In the genomic region with DNA sequence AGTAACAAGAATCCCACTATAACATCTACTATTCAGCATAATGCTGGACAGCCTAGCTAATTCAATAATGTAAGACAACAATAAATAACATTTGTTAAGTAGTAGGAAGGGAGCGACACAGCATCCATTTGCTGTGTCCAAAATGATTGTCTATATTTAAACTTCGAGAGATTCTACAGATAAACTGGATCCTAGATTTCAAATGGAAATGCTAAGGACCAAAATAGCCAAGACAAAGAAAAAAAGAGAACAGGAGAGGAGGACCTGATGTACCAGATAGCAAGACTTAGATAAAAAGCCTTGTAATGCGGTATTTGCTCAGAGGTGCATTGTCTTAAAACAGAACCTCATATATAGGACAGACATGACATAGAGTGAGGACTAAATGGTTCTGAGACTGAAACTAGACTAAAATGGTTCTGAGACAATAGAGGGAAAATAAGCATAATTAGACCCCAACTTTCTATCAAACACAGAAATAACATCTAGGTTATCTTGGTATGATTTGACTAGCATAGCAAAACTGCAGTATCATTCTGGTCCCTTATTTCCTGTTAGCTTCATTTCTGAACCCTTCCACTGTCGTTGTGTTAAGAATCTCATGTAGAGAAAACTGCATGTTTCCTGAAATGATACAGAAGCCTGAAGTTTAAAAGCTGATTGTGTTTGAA, we compare ENCODE assay signal across 12 cellular contexts. TPM values are rescaled to one million over a fixed set of nuclear protein-coding genes. Genes with fewer than 3 reads are reported as not detected.
A peak's percentile ranks its signal among the peaks of the same experiment; 100 is the strongest.
DNase-seq lines count a peak whose midpoint lies in the region; ATAC-seq, FAIRE-seq and TF ChIP-seq lines count a peak whose summit lies in the region.
"Had no signal": no experiment of that assay in that cellular context is flagged by ENCODE, and none has a peak within 500 bp of the region (broad histone marks: within the 10 kb centered on the region; RNA-seq: fewer than 3 reads in every experiment).

No MANE protein-coding gene starts in this region.

- H3K9me1 ChIP-seq in K562 (ENCODE audit: control insufficient read depth, insufficient read depth, low read length), result no peaks in the 10 kb centered on the region

- BruUV-seq in K562 (replicated peaks; lab: Mats Ljungman, UMichigan), result no TSS peak
- no TSS peak for BruUV-seq in HepG2 (replicated peaks; lab: Mats Ljungman, UMichigan)

- H3K9me3 ChIP-seq in K562 (replicated peaks; ENCODE audit: control insufficient read depth, insufficient read depth, low read depth, low read length) (no peaks in the 10 kb centered on the region), testis (no peaks in the 10 kb centered on the region), HepG2 (ENCODE audit: low read length) (no peaks in the 10 kb centered on the region)
- H3K9me3 ChIP-seq: mucosa of descending colon had no signal

- no peak overlapping the region for H3K4me2 ChIP-seq in K562 (ENCODE audit: insufficient read depth, low read length)
- no peak overlapping the region for H3K4me2 ChIP-seq in HepG2 (ENCODE audit: low read depth, low read length)

- no peak overlapping the region for H3K9ac ChIP-seq in K562 (ENCODE audit: insufficient read depth in 1 of 2, low read depth in 2 of 2, low read length in 2 of 2)
- no peak overlapping the region for H3K9ac ChIP-seq in HepG2 (ENCODE audit: insufficient read depth, low read depth, low read length)

- 27% methylated on average over 4 of the region's 4 CpGs for WGBS in K562 (ENCODE audit: insufficient coverage, low coverage, missing lambda C conversion rate)
- 62 to 69% methylated on average over 4 of the region's 4 CpGs for WGBS in testis, 2 donors
- 58% methylated on average over 4 of the region's 4 CpGs for WGBS in HepG2 (ENCODE audit: low lambda C conversion rate)

- no peaks in the 10 kb centered on the region; a peak in 1 of 5 replicates for H3K27me3 ChIP-seq in K562 (ENCODE audit: control insufficient read depth in 2 of 2, insufficient read depth in 2 of 2, low read length in 2 of 2)
- no peaks in the 10 kb centered on the region for H3K27me3 ChIP-seq in testis
- H3K27me3 ChIP-seq in HepG2 (ENCODE audit: control insufficient read depth in 1 of 2, insufficient read depth in 2 of 2, low read length in 2 of 2), result no peaks in the 10 kb centered on the region

- intact Hi-C loops in K562 (cut with micrococcal nuclease) (no loop called here), testis (cut with DNase I; ENCODE audit: low total_unique reads) (no loop called here), HepG2 (cut with micrococcal nuclease; ENCODE audit: unreplicated experiment) (no loop called here)

- CTCF ChIA-PET in K562 (lab: Yijun Ruan, JAX; ENCODE audit: low intra/inter-chr PET ratio) (no interaction called here), HepG2 (lab: Yijun Ruan, JAX; ENCODE audit: low intra/inter-chr PET ratio, low total read pairs) (no interaction called here)

- DNase-seq in GM18507 (ENCODE audit: extremely low spot score, insufficient read length, low read depth), result no peak
- no peak for DNase-seq in K562 (ENCODE audit: extremely low read depth in 1 of 4, low spot score in 3 of 4)
- DNase-seq in testis, result no peak
- DNase-seq in SKM-1 (lab: John Stamatoyannopoulos, UW; ENCODE audit: unreplicated experiment), result no peak
- DNase-seq in NCI-H1694 (lab: John Stamatoyannopoulos, UW), result no peak
- no peak for DNase-seq in HepG2 (ENCODE audit: low spot score)
- DNase-seq: Kasumi-1, mucosa of descending colon, SHP77 treated with DMSO at 0.1 percent for 48 hours had no signal

- no peaks in the 10 kb centered on the region for H4K20me1 ChIP-seq in K562 (replicated peaks; ENCODE audit: control insufficient read depth, insufficient read depth, low read length)
- H4K20me1 ChIP-seq in HepG2 (ENCODE audit: insufficient read depth, low read length), result no peaks in the 10 kb centered on the region

- peak overlapping the region; percentile 16 for H2AFZ ChIP-seq in K562 (ENCODE audit: low read depth, low read length)
- H2AFZ ChIP-seq in HepG2 (ENCODE audit: low read length), result no peak overlapping the region

- no peaks in the 10 kb centered on the region for H3K36me3 ChIP-seq in K562 (ENCODE audit: control insufficient read depth, insufficient read depth, low read length)
- no peaks in the 10 kb centered on the region for H3K36me3 ChIP-seq in testis (ENCODE audit: low read depth, missing control alignments)
- H3K36me3 ChIP-seq in HepG2 (replicated peaks in 1 of 2; ENCODE audit: control insufficient read depth in 1 of 2, insufficient read depth in 2 of 2, low read length in 2 of 2), result no peaks in the 10 kb centered on the region

- TF ChIP-seq POLR2A in K562 (conservative IDR thresholded peaks at IDR 0.05), result no peak
- no peak for TF ChIP-seq POLR2A in testis (IDR thresholded peaks at IDR 0.05)
- no peak for TF ChIP-seq POLR2A in HepG2 (IDR thresholded peaks at IDR 0.05; ENCODE audit: insufficient read depth in 1 of 2, low read depth in 2 of 2, low read length in 2 of 2)

- TF ChIP-seq EP300 in K562 (IDR thresholded peaks at IDR 0.05; ENCODE audit: low read length) (0 out of 2 replicates have a peak, but pooled peaks have one; percentile 9), HepG2 (IDR thresholded peaks at IDR 0.05; ENCODE audit: low read depth in 2 of 2, low read length in 2 of 2) (no peak), HepG2 (CRISPR knock-in tag; IDR thresholded peaks at IDR 0.05; ENCODE audit: borderline replicate concordance) (no peak)

- TF ChIP-seq CTCF in K562 (IDR thresholded peaks at IDR 0.05 in 2 of 3, conservative IDR thresholded peaks at IDR 0.05 in 1 of 3; ENCODE audit: insufficient read depth in 2 of 3, low read depth in 1 of 3, low read length in 3 of 3), result no peak
- TF ChIP-seq CTCF in testis (IDR thresholded peaks at IDR 0.05), result no peak
- TF ChIP-seq CTCF in HepG2 (CRISPR knock-in tag; IDR thresholded peaks at IDR 0.05), result no peak

- FAIRE-seq in GM18507 (lab: Jason Lieb, UNC) (peak; percentile 53), K562 (lab: Jason Lieb, UNC) (peak; percentile 74), HepG2 (lab: Jason Lieb, UNC) (no peak)

- H3K4me3 ChIP-seq in K562 (no peak overlapping the region), testis (no peak overlapping the region), HepG2 (replicated peaks in 1 of 3; ENCODE audit: insufficient read depth in 1 of 3, low read depth in 2 of 3, low read length in 3 of 3) (no peak overlapping the region)
- H3K4me3 ChIP-seq: mucosa of descending colon had no signal

- ATAC-seq in GM21423 (IDR thresholded peaks at IDR 0.05; ENCODE audit: unreplicated experiment) (peak; percentile 55), HG03439 (IDR thresholded peaks at IDR 0.05; ENCODE audit: unreplicated experiment) (peak; percentile 67), K562 (peak; percentile 48), HepG2 (no peak)
- ATAC-seq: mucosa of descending colon had no signal

- in situ Hi-C loops in K562 (cut with MboI), result no loop called here
- in situ Hi-C loops in HepG2 (cut with HindIII; ENCODE audit: extremely low pct_ligation_motif_present, low pct_unique_long_range_greater_than_20kb), result no loop called here

- POLR2A ChIA-PET in K562 (lab: Yijun Ruan, JAX) (interaction anchor here (1.5 kb wide), 1 partner anchor 10 kb away, joined by 3 read pairs; no protein-coding TSS in a partner anchor), HepG2 (lab: Yijun Ruan, JAX) (no interaction called here)

- TF ChIP-seq RAD21 in K562 (CRISPR knock-in tag; conservative IDR thresholded peaks at IDR 0.05 in 1 of 2, IDR thresholded peaks at IDR 0.05 in 1 of 2) (no peak), HepG2 (CRISPR knock-in tag; IDR thresholded peaks at IDR 0.05) (no peak)

- H3K79me2 ChIP-seq in K562 (ENCODE audit: control insufficient read depth, insufficient read depth, low read length) (no peaks in the 10 kb centered on the region), HepG2 (ENCODE audit: insufficient read depth, low read length) (no peaks in the 10 kb centered on the region)

- no peak overlapping the region for H3K27ac ChIP-seq in K562 (ENCODE audit: extremely low read depth, low read depth, low read length)
- no peak overlapping the region for H3K27ac ChIP-seq in testis
- no peak overlapping the region for H3K27ac ChIP-seq in HepG2 (ENCODE audit: extremely low read length, insufficient read depth, low read length)

- peaks cover 0 to 2% of the 10 kb centered on the region in 2 experiments; a peak in 1 of 5 replicates for H3K4me1 ChIP-seq in K562 (replicated peaks in 1 of 2; ENCODE audit: control insufficient read depth in 2 of 2, insufficient read depth in 2 of 2, low read length in 2 of 2)
- no peaks in the 10 kb centered on the region for H3K4me1 ChIP-seq in testis
- H3K4me1 ChIP-seq in HepG2 (ENCODE audit: insufficient read depth, low read length), result no peaks in the 10 kb centered on the region

RNA-seq across cellular contexts. Expression of gene HPGDS, which starts 3.8 kb away (rescaled TPM):
- total RNA-seq in K562 (2011; cell fraction: chromatin; rRNA removed; ENCODE audit: low replicate concordance), result not detected in 2 replicates
- total RNA-seq in K562 (2011; cell fraction: nucleolus; rRNA removed), result not detected in 2 replicates
- not detected in 2 replicates for total RNA-seq in K562 (2011; cell fraction: nucleoplasm; rRNA removed)
- not detected in 2 replicates for total RNA-seq in K562 (2014; rRNA removed)
- 0.16 TPM in 1 of 2 replicates, not detected in the other for total RNA-seq in K562 (2014; rRNA removed; fragmentation: Illumina TruSeq; extraction: Trizol)
- total RNA-seq in K562 (2015; rRNA removed; fragmentation: Illumina TruSeq; extraction: Trizol), result 0.36 and 0.53 TPM in 2 replicates
- total RNA-seq in K562 (2021), result not detected in 2 replicates
- polyA plus RNA-seq in K562 (2011; rRNA removed), result 0.07 TPM in 1 of 2 replicates, not detected in the other
- polyA plus RNA-seq in K562 (2011; cell fraction: cytosol; rRNA removed), result not detected in 2 replicates
- polyA plus RNA-seq in K562 (2011; cell fraction: nucleus; rRNA removed), result not detected in 2 replicates
- 0.17 and 0.33 TPM in 2 replicates for polyA plus RNA-seq in K562 (2012)
- 0.19 TPM in 1 of 2 replicates, not detected in the other for polyA plus RNA-seq in K562 (2014; fragmentation: Illumina TruSeq; extraction: Trizol)
- polyA plus RNA-seq in K562 (2014; fragmentation: Nextera tagmentation; extraction: Ambion mirVana), result under 1 TPM; 0.07 to 0.14 TPM
- polyA plus RNA-seq in K562 (2014; rRNA removed), result not detected in 2 replicates
- not detected in 2 replicates for polyA minus RNA-seq in K562 (2011; rRNA and poly(A)+ RNA removed)
- not detected in 2 replicates for polyA minus RNA-seq in K562 (2011; cell fraction: cytosol; rRNA and poly(A)+ RNA removed)
- polyA minus RNA-seq in K562 (2011; cell fraction: nucleus; rRNA and poly(A)+ RNA removed), result not detected in 2 replicates
- under 1 TPM; 0.39 to 0.68 TPM for total RNA-seq in testis
- 1.7 TPM for polyA plus RNA-seq in testis (ENCODE audit: insufficient read depth, low read depth, low replicate concordance)
- total RNA-seq in HepG2 (2016; rRNA removed; fragmentation: Illumina TruSeq; extraction: Trizol), result not detected in 2 replicates
- total RNA-seq in HepG2 (2016; cell fraction: cytosol; rRNA removed; fragmentation: Illumina TruSeq; extraction: Trizol; ENCODE audit: low read depth), result not detected in 2 replicates
- total RNA-seq in HepG2 (2016; cell fraction: insoluble cytoplasmic fraction; rRNA removed; fragmentation: Illumina TruSeq; extraction: Trizol), result not detected in 2 replicates
- not detected in 2 replicates for total RNA-seq in HepG2 (2016; cell fraction: membrane; rRNA removed; fragmentation: Illumina TruSeq; extraction: Trizol)
- not detected in 2 replicates for total RNA-seq in HepG2 (2016; cell fraction: nucleus; rRNA removed; fragmentation: Illumina TruSeq; extraction: Trizol)
- polyA plus RNA-seq in HepG2 (2011; rRNA removed), result not detected in 2 replicates
- not detected in 2 replicates for polyA plus RNA-seq in HepG2 (2011; cell fraction: cytosol; rRNA removed)
- not detected in 2 replicates for polyA plus RNA-seq in HepG2 (2011; cell fraction: nucleus; rRNA removed)
- not detected in 2 replicates for polyA plus RNA-seq in HepG2 (2012)
- not detected in 2 replicates for polyA plus RNA-seq in HepG2 (2016; cell fraction: cytosol; fragmentation: Illumina TruSeq; extraction: Trizol; ENCODE audit: low read depth)
- polyA plus RNA-seq in HepG2 (2016; cell fraction: insoluble cytoplasmic fraction; fragmentation: Illumina TruSeq; extraction: Trizol; ENCODE audit: low read depth), result not detected in 2 replicates
- not detected in 2 replicates for polyA plus RNA-seq in HepG2 (2016; cell fraction: membrane; fragmentation: Illumina TruSeq; extraction: Trizol; ENCODE audit: low read depth)
- not detected in 2 replicates for polyA plus RNA-seq in HepG2 (2016; cell fraction: nucleus; fragmentation: Illumina TruSeq; extraction: Trizol; ENCODE audit: insufficient read depth, low read depth)
- not detected in 2 replicates for polyA minus RNA-seq in HepG2 (2011; rRNA and poly(A)+ RNA removed; ENCODE audit: low replicate concordance)
- polyA minus RNA-seq in HepG2 (2011; cell fraction: cytosol; rRNA and poly(A)+ RNA removed), result not detected in 2 replicates
- not detected in 2 replicates for polyA minus RNA-seq in HepG2 (2011; cell fraction: nucleus; rRNA and poly(A)+ RNA removed)
- total RNA-seq: fibroblast of lung had no signal
- polyA plus RNA-seq: fibroblast of lung had no signal
